ENCODE assay signal across 8 cellular contexts in genomic region chr7:143279186-143280098, GRCh38. TPM values are rescaled to one million over a fixed set of nuclear protein-coding genes. Genes with fewer than 3 reads are reported as not detected.
DNase-seq lines count a peak whose midpoint lies in the region; ATAC-seq and TF ChIP-seq lines count a peak whose summit lies in the region.

No MANE protein-coding gene starts in this region.

- H3K4me1 ChIP-seq in adrenal gland (replicated peaks in 1 of 2) (peaks cover 7 to 17% of the 10 kb centered on the region in 2 donors), hepatocyte (ENCODE audit: insufficient read depth) (peaks cover 7% of the 10 kb centered on the region)

- H3K9me2 ChIP-seq in hepatocyte (replicated peaks; ENCODE audit: insufficient read depth) = no peaks in the 10 kb centered on the region

- H3K27me3 Mint-ChIP-seq in stimulated activated memory B cell treated with anti-CD40 and anti-IgM and Interleukin-4, amounts not matched to agents 10 μg/mL and 1 μg/mL and 100 μg/mL, for 72 hours = no peaks in the 10 kb centered on the region

- H3K27me3 ChIP-seq in adrenal gland (no peaks in the 10 kb centered on the region), hepatocyte (no peaks in the 10 kb centered on the region)

- no peak for DNase-seq in activated CD4-positive, CD25-positive, alpha-beta regulatory T cell treated with anti-CD3 and anti-CD28 coated beads, Interleukin-2, amount 50 U/mL, for 72 hours
- no peak for DNase-seq in adrenal gland
- DNase-seq in hepatocyte (ENCODE audit: low spot score) = peak; percentile 43
- DNase-seq in NCI-H1105 (lab: John Stamatoyannopoulos, UW) = no peak

- WGBS in adrenal gland, 4 donors = 27 to 35% (median 31%) methylated on average over 8 of the region's 8 CpGs
- 53% methylated on average over 8 of the region's 8 CpGs for WGBS in hepatocyte (ENCODE audit: low lambda C conversion rate, missing lambda C conversion rate)

- H3K36me3 Mint-ChIP-seq in stimulated activated memory B cell treated with anti-CD40 and anti-IgM and Interleukin-4, amounts not matched to agents 10 μg/mL and 1 μg/mL and 100 μg/mL, for 72 hours = no peaks in the 10 kb centered on the region

- intact Hi-C loops in adrenal gland (cut with DNase I) = no loop called here

- ATAC-seq in activated CD4-positive, CD25-positive, alpha-beta regulatory T cell treated with anti-CD3 and anti-CD28 coated beads, Interleukin-2, amount 50 U/mL, for 24 hours = peak; percentile 74 to 85
- ATAC-seq in stimulated activated memory B cell treated with anti-CD40 and anti-IgM and Interleukin-4, amounts not matched to agents 10 μg/mL and 1 μg/mL and 100 μg/mL, for 72 hours = peak; percentile 67
- ATAC-seq in GM18858 (IDR thresholded peaks at IDR 0.05; ENCODE audit: unreplicated experiment) (no peak), GM18909 (IDR thresholded peaks at IDR 0.05; ENCODE audit: poor library complexity, unreplicated experiment) (no peak)

- no peak for TF ChIP-seq POLR2A in adrenal gland (IDR thresholded peaks at IDR 0.05)

- H3K27ac ChIP-seq in adrenal gland = peak overlapping the region in 4 of 5 donors; percentile 36 to 64 (median 44)
- peak overlapping the region; percentile 32 for H3K27ac ChIP-seq in hepatocyte

- H3K4me3 ChIP-seq in adrenal gland (peak overlapping the region in 1 of 4 donors; percentile 26), hepatocyte (no peak overlapping the region)

- H3K4me2 ChIP-seq in hepatocyte = peak overlapping the region; percentile 43

- H3K4me1 Mint-ChIP-seq in stimulated activated memory B cell treated with anti-CD40 and anti-IgM and Interleukin-4, amounts not matched to agents 10 μg/mL and 1 μg/mL and 100 μg/mL, for 72 hours = peaks cover 36% of the 10 kb centered on the region

- H3K36me3 ChIP-seq in adrenal gland (replicated peaks in 1 of 2) (no peaks in the 10 kb centered on the region), hepatocyte (replicated peaks; ENCODE audit: insufficient read depth, low read depth) (no peaks in the 10 kb centered on the region)

- TF ChIP-seq CTCF in adrenal gland (IDR thresholded peaks at IDR 0.05) (no peak), hepatocyte (IDR thresholded peaks at IDR 0.05; ENCODE audit: poor library complexity) (no peak)

- no peaks in the 10 kb centered on the region for H3K9me3 ChIP-seq in adrenal gland (replicated peaks in 1 of 3)
- H3K9me3 ChIP-seq in hepatocyte (ENCODE audit: low read depth) = no peaks in the 10 kb centered on the region

- no peaks in the 10 kb centered on the region for H3K79me2 ChIP-seq in hepatocyte

- peak overlapping the region; percentile 12 for H2AFZ ChIP-seq in hepatocyte

- no peaks in the 10 kb centered on the region for H3K9me3 Mint-ChIP-seq in stimulated activated memory B cell treated with anti-CD40 and anti-IgM and Interleukin-4, amounts not matched to agents 10 μg/mL and 1 μg/mL and 100 μg/mL, for 72 hours

- H4K20me1 ChIP-seq in hepatocyte (ENCODE audit: insufficient read depth, poor library complexity, severe bottlenecking) = no peaks in the 10 kb centered on the region

- H3K27ac Mint-ChIP-seq in stimulated activated memory B cell treated with anti-CD40 and anti-IgM and Interleukin-4, amounts not matched to agents 10 μg/mL and 1 μg/mL and 100 μg/mL, for 72 hours = peak overlapping the region; percentile 85

- peak overlapping the region; percentile 62 for H3K4me3 Mint-ChIP-seq in stimulated activated memory B cell treated with anti-CD40 and anti-IgM and Interleukin-4, amounts not matched to agents 10 μg/mL and 1 μg/mL and 100 μg/mL, for 72 hours

RNA-seq across cellular contexts. Expression of gene TMEM139, which starts 5.3 kb away (rescaled TPM):
- total RNA-seq in adrenal gland = 1 to 10 TPM in 6 of 8 donors, under 1 TPM in 2; 0.54 to 4.8 (median 1.9) TPM
- 1 to 10 TPM; 1.9 to 7.5 (median 3.9) TPM for polyA plus RNA-seq in adrenal gland
- 19.8 and 21.0 TPM in 2 replicates for total RNA-seq in hepatocyte
- 9.1 and 15.6 TPM in 2 replicates for polyA plus RNA-seq in hepatocyte

RNA-seq across cellular contexts. Expression of gene CASP2, which starts 8.7 kb away (rescaled TPM):
- total RNA-seq in adrenal gland (10 to 100 TPM in 6 of 8 donors, 1 to 10 TPM in 2; 8.9 to 25.4 (median 14.3) TPM), hepatocyte (11.9 and 13.6 TPM in 2 replicates)
- polyA plus RNA-seq in adrenal gland (10 to 100 TPM in 1 of 3 donors, 1 to 10 TPM in 2; 4.6 to 16.1 (median 5.3) TPM), hepatocyte (8.5 and 10.6 TPM in 2 replicates)

RNA-seq across cellular contexts. Expression of gene GSTK1, which starts 16.2 kb away (rescaled TPM):
- total RNA-seq in adrenal gland = 100 to 1,000 TPM; 155 to 300 (median 202) TPM
- polyA plus RNA-seq in adrenal gland = 100 to 1,000 TPM; 173 to 240 (median 229) TPM
- 224 and 233 TPM in 2 replicates for total RNA-seq in hepatocyte
- 217 and 243 TPM in 2 replicates for polyA plus RNA-seq in hepatocyte

RNA-seq across cellular contexts. Expression of gene CLCN1, which starts 36.5 kb away (rescaled TPM):
- total RNA-seq in adrenal gland (under 1 TPM in 1 of 8 donors, not detected in 7; 0.18 TPM), hepatocyte (0.04 TPM in 1 of 2 replicates, not detected in the other)
- polyA plus RNA-seq in adrenal gland (under 1 TPM in 2 of 3 donors, not detected in 1; 0.07 to 0.32 TPM), hepatocyte (0.07 TPM in 1 of 2 replicates, not detected in the other)

RNA-seq across cellular contexts. Expression of gene TAS2R40, which starts 57.6 kb away (rescaled TPM):
- not detected for total RNA-seq in adrenal gland
- polyA plus RNA-seq in adrenal gland = not detected
- not detected in 2 replicates for total RNA-seq in hepatocyte
- not detected in 2 replicates for polyA plus RNA-seq in hepatocyte

Comparison
In these comparisons a context has a peak if more than half of its experiments do, and no peak if none do; other contexts are left out.
1. ATAC-seq: peak in activated CD4-positive, CD25-positive, alpha-beta regulatory T cell treated with anti-CD3 and anti-CD28 coated beads, Interleukin-2, amount 50 U/mL, for 24 hours (2 of 2) and stimulated activated memory B cell treated with anti-CD40 and anti-IgM and Interleukin-4, amounts not matched to agents 10 μg/mL and 1 μg/mL and 100 μg/mL, for 72 hours (single experiment); none in GM18858 (single experiment) and GM18909 (single experiment).